27 cellular contexts compared by ENCODE assay signal in genomic region chr3:40118031-40118610, GRCh38.
"Had no signal": no experiment of that assay in that cellular context is flagged by ENCODE, and none has a peak within 500 bp of the region (broad histone marks: within the 10 kb centered on the region; RNA-seq: fewer than 3 reads in every experiment).

No MANE protein-coding gene starts in this region.

- H3K27me3 ChIP-seq: breast epithelium, Peyer's patch, SJSA1 had no signal

- DNase-seq: activated CD4-positive, alpha-beta T cell treated with anti-CD3 and anti-CD28 coated beads for 48 hours; activated CD4-positive, alpha-beta T cell treated with anti-CD3 and anti-CD28 coated beads, Interleukin-2, amount 50 U/mL, for 4 hours; activated CD4-positive, CD25-positive, alpha-beta regulatory T cell treated with anti-CD3 and anti-CD28 coated beads, Interleukin-2, amount 50 U/mL, for 72 hours; activated CD8-positive, alpha-beta memory T cell treated with anti-CD3 and anti-CD28 coated beads, Interleukin-2, amount 50 U/mL, for 48 hours; activated CD8-positive, alpha-beta T cell treated with anti-CD3 and anti-CD28 coated beads, Interleukin-2, amount 10 ng/mL, durations not matched to agents 7 days and 5 days; activated naive CD4-positive, alpha-beta T cell treated with anti-CD3 and anti-CD28 coated beads, Interleukin-2, amount 50 U/mL, for 16 hours; activated naive CD8-positive, alpha-beta T cell treated with anti-CD3 and anti-CD28 coated beads, Interleukin-2, amount 10 ng/mL, durations not matched to agents 7 days and 5 days; activated T-cell treated with anti-CD3 and anti-CD28 coated beads, Interleukin-2, amount 50 U/mL, for 1 hour; aorta; caudate nucleus; Kasumi-1; NCI-H1105 treated with DMSO at 0.1 percent for 48 hours; NCI-H1436 treated with DMSO at 0.1 percent for 48 hours; NCI-H1930; NCI-H2171; NCI-H2227 treated with DMSO at 0.1 percent for 48 hours; NCI-H510A; NCI-H526 treated with DMSO at 0.1 percent for 48 hours; NCI-H82; NK-92 treated with Interleukin-12 subunit alpha and Interleukin-12 subunit beta, amount 100 ng/mL, for 24 hours; OCI-M1; Peyer's patch; SHP77; T-helper 17 cell; T-helper 9 cell had no signal

- H3K36me3 ChIP-seq: breast epithelium, Peyer's patch, SJSA1 had no signal

- H3K4me3 ChIP-seq: breast epithelium, Peyer's patch, SJSA1 had no signal

- H3K4me1 ChIP-seq: breast epithelium, Peyer's patch, SJSA1 had no signal

- H3K9me3 ChIP-seq: breast epithelium, Peyer's patch, SJSA1 had no signal

- H3K27ac ChIP-seq: breast epithelium, Peyer's patch, SJSA1 had no signal
